15 cellular contexts compared by ENCODE assay signal in the genomic region with DNA sequence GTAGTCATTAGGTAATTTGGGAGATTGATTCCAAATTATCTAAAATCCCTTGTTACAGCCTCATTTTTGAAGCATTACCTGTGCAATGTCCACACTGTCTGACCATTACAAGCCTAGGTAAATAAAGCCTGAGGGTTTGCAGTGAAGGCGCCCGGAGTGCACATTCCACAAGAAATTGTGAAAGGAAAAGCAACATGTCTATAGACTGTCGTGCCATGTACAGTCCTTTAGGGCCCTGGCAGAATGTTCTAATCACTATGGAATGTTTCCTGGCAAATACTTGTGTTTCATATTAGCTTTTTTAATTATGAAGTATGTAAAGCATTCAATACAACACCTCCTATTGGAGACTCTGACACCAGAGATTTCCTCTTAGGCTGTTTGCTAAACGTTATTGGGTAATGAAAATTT. TPM values are rescaled to one million over a fixed set of nuclear protein-coding genes. Genes with fewer than 3 reads are reported as not detected.
DNase-seq lines count a peak whose midpoint lies in the region; ATAC-seq and TF ChIP-seq lines count a peak whose summit lies in the region.
"Had no signal": no experiment of that assay in that cellular context is flagged by ENCODE, and none has a peak within 500 bp of the region (broad histone marks: within the 10 kb centered on the region; RNA-seq: fewer than 3 reads in every experiment).

No MANE protein-coding gene starts in this region.

- H3K36me3 ChIP-seq in breast epithelium, result no peaks in the 10 kb centered on the region
- peaks cover 4% of the 10 kb centered on the region for H3K36me3 ChIP-seq in kidney epithelial cell (ENCODE audit: control insufficient read depth, insufficient read depth, low read length)
- H3K36me3 ChIP-seq in upper lobe of left lung, result peaks cover 0 to 43% (median 14%) of the 10 kb centered on the region in 4 donors

- peaks cover 0 to 4% of the 10 kb centered on the region in 2 donors for H3K4me1 ChIP-seq in breast epithelium
- peaks cover 0 to 7% (median 3%) of the 10 kb centered on the region in 4 donors for H3K4me1 ChIP-seq in upper lobe of left lung

- 73% methylated on average over 4 of the region's 4 CpGs for WGBS in upper lobe of left lung, 2 donors

- DNase-seq in NCI-H146 (lab: John Stamatoyannopoulos, UW) (peak; percentile 28), NCI-H146 treated with DMSO at 0.1 percent for 48 hours (lab: John Stamatoyannopoulos, UW; ENCODE audit: unreplicated experiment) (no peak), breast epithelium (ENCODE audit: low spot score in 2 of 2) (no peak), kidney epithelial cell (ENCODE audit: low read depth) (peak; percentile 9), upper lobe of left lung (peak in 1 of 2 donors; percentile 76), SKM-1 (lab: John Stamatoyannopoulos, UW; ENCODE audit: unreplicated experiment) (no peak)
- no peak for DNase-seq in effector CD8-positive, alpha-beta T cell (lab: John Stamatoyannopoulos, UW)
- DNase-seq: activated naive CD8-positive, alpha-beta T cell treated with anti-CD3 and anti-CD28 coated beads, Interleukin-2, amount 10 ng/mL, durations not matched to agents 7 days and 5 days; GOT3; NCI-H1694; nucleus accumbens; stimulated activated CD4-positive, alpha-beta T cell treated with anti-CD3 and anti-CD28 coated beads, Interleukin-4, amount 100 ng/mL, for 24 hours; T-helper 9 cell had no signal

- no peak overlapping the region for H3K4me3 ChIP-seq in breast epithelium
- no peak overlapping the region for H3K4me3 ChIP-seq in kidney epithelial cell (ENCODE audit: low read depth, low read length)
- no peak overlapping the region for H3K4me3 ChIP-seq in upper lobe of left lung

- TF ChIP-seq CTCF in breast epithelium (IDR thresholded peaks at IDR 0.05) (no peak), kidney epithelial cell (IDR thresholded peaks at IDR 0.05; ENCODE audit: insufficient read depth, low read length, poor library complexity, severe bottlenecking) (no peak), upper lobe of left lung (IDR thresholded peaks at IDR 0.05) (no peak)

- H3K27me3 ChIP-seq in breast epithelium (no peaks in the 10 kb centered on the region), kidney epithelial cell (ENCODE audit: control insufficient read depth, insufficient read depth, low read length) (no peaks in the 10 kb centered on the region), upper lobe of left lung (no peaks in the 10 kb centered on the region)

- no peak for TF ChIP-seq POLR2A in breast epithelium (IDR thresholded peaks at IDR 0.05)
- no peak for TF ChIP-seq POLR2A in upper lobe of left lung (IDR thresholded peaks at IDR 0.05)

- H3K27ac ChIP-seq in breast epithelium (peak overlapping the region; percentile 86), upper lobe of left lung (peak overlapping the region in 2 of 4 donors; percentile 21 to 45)
- H3K27ac ChIP-seq: 22Rv1 had no signal

- H3K9me3 ChIP-seq in breast epithelium (no peaks in the 10 kb centered on the region), upper lobe of left lung (no peaks in the 10 kb centered on the region)

- ATAC-seq in upper lobe of left lung (ENCODE audit: low FRiP score in 2 of 2) (peak; percentile 71 to 94), GM19395 (IDR thresholded peaks at IDR 0.05; ENCODE audit: unreplicated experiment) (no peak)

- intact Hi-C loops in breast epithelium (cut with DNase I; ENCODE audit: low total_unique reads), result no loop called here

- peak in 1 of 4 donors; percentile 50 for TF ChIP-seq EP300 in upper lobe of left lung (IDR thresholded peaks at IDR 0.05)

RNA-seq across cellular contexts. Expression of a gene that starts 28.9 kb away (rescaled TPM):
- total RNA-seq in breast epithelium, result 10 to 100 TPM; 18.4 to 22.3 (median 19.6) TPM
- total RNA-seq in kidney epithelial cell, result 18.0 and 18.8 TPM in 2 replicates
- total RNA-seq in upper lobe of left lung, result 10 to 100 TPM; 12.1 to 31.0 (median 28.9) TPM

Comparison
In these comparisons a context has a peak if more than half of its experiments do, and no peak if none do; other contexts are left out.
1. DNase-seq: peak in NCI-H146 (single experiment) and kidney epithelial cell (single experiment); none in NCI-H146 treated with DMSO at 0.1 percent for 48 hours (single experiment), breast epithelium (0 of 2), SKM-1 (single experiment) and effector CD8-positive, alpha-beta T cell (single experiment).